ENCODE assay signal across 8 cellular contexts in the genomic region with DNA sequence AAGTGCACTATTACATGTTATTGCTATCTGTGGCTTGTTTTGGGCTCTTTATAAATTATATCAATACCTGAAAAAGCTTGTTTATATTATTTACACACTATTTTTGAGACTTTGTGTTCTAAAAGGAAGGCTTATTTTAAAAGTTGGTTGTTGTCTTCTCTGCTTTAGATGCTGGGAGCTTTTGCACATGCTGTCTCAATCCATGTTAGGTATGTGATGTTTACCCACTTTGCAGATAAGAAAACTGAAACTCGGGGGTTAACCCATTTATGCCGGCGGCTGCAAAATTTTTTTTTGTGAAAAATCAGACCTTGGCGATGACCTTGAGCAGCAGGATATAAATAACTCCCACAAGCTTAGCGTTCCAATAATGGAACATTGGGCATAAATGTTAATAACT.
"Had no signal": no experiment of that assay in that cellular context is flagged by ENCODE, and none has a peak within 500 bp of the region (broad histone marks: within the 10 kb centered on the region; RNA-seq: fewer than 3 reads in every experiment).

No MANE protein-coding gene starts in this region.

- H3K4me3 ChIP-seq: GM12878 had no signal

- DNase-seq: GDM1, GF-D8 had no signal

- FAIRE-seq: G401.6, GM12878, GM12891, GM12892, GM18507, GM19239 had no signal

- ATAC-seq: GM12878 had no signal
